In the genomic region with DNA sequence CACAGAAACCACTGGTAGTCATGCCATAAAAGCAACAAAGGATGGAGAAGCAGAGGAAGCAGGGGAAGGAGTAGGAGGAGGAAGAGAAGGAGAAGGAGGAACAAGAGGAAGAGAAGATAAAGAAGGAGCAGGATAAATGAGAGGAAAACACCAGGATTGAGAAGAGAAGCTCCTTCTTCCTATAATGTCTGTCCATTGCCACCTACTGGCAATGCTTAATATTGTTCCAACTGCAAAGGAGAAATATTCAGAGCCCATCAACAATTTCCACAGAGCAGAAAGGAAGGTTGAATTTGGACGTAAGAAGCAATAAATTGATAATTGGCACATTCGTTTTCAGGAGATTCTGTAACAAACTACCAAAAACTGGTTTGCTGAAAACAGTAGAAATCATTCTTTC, we compare ENCODE assay signal across 8 cellular contexts.
DNase-seq lines count a peak whose midpoint lies in the region; ATAC-seq and TF ChIP-seq lines count a peak whose summit lies in the region.

No MANE protein-coding gene starts in this region.

- H3K4me1 ChIP-seq in ACC112 (ENCODE audit: control insufficient read depth, insufficient read depth, low read length, unreplicated experiment) (peaks cover 3% of the 10 kb centered on the region), esophagus muscularis mucosa (no peaks in the 10 kb centered on the region), sigmoid colon (no peaks in the 10 kb centered on the region)

- DNase-seq in NCI-H748 (lab: John Stamatoyannopoulos, UW; ENCODE audit: unreplicated experiment): peak; percentile 71
- no peak for DNase-seq in esophagus muscularis mucosa (ENCODE audit: extremely low spot score)
- peak; percentile 27 for DNase-seq in stromal cell of bone marrow (ENCODE audit: low read depth)
- no peak for DNase-seq in NCI-H2227 treated with DMSO at 0.1 percent for 48 hours (lab: John Stamatoyannopoulos, UW)
- no peak for DNase-seq in sigmoid colon
- no peak for DNase-seq in putamen (ENCODE audit: low spot score)

- no peaks in the 10 kb centered on the region for H3K79me2 ChIP-seq in ACC112 (ENCODE audit: control insufficient read depth, insufficient read depth, low read length, unreplicated experiment)

- no peaks in the 10 kb centered on the region for H3K36me3 ChIP-seq in ACC112 (ENCODE audit: insufficient read depth, low read length)
- no peaks in the 10 kb centered on the region for H3K36me3 ChIP-seq in esophagus muscularis mucosa
- H3K36me3 ChIP-seq in sigmoid colon: no peaks in the 10 kb centered on the region

- peak; percentile 18 to 49 (median 42) for TF ChIP-seq CTCF in esophagus muscularis mucosa (IDR thresholded peaks at IDR 0.05)
- TF ChIP-seq CTCF in sigmoid colon (IDR thresholded peaks at IDR 0.05): peak in 1 of 4 experiments; percentile 32

- intact Hi-C loops in esophagus muscularis mucosa (cut with DNase I): no loop called here
- intact Hi-C loops in sigmoid colon (cut with DNase I): no loop called here

- peak overlapping the region; percentile 46 for H2AFZ ChIP-seq in ACC112 (ENCODE audit: low read length, unreplicated experiment)

- H3K9me3 ChIP-seq in esophagus muscularis mucosa: no peaks in the 10 kb centered on the region
- no peaks in the 10 kb centered on the region for H3K9me3 ChIP-seq in sigmoid colon

- H3K27ac ChIP-seq in ACC112 (ENCODE audit: low read depth, low read length): no peak overlapping the region
- H3K27ac ChIP-seq in esophagus muscularis mucosa (replicated peaks in 1 of 4): no peak overlapping the region
- no peak overlapping the region for H3K27ac ChIP-seq in sigmoid colon

- H3K4me3 ChIP-seq in ACC112 (ENCODE audit: low read depth, low read length) (no peak overlapping the region), esophagus muscularis mucosa (no peak overlapping the region), sigmoid colon (no peak overlapping the region)

- WGBS in esophagus muscularis mucosa: 32% methylated on average over 2 of the region's 2 CpGs
- WGBS in sigmoid colon, 2 donors: 20 to 45% methylated on average over 2 of the region's 2 CpGs

- TF ChIP-seq POLR2A in esophagus muscularis mucosa (IDR thresholded peaks at IDR 0.05; ENCODE audit: low read depth) (no peak), sigmoid colon (IDR thresholded peaks at IDR 0.05) (no peak)

- TF ChIP-seq EP300 in esophagus muscularis mucosa (IDR thresholded peaks at IDR 0.05) (no peak), sigmoid colon (IDR thresholded peaks at IDR 0.05) (no peak)

- peak; percentile 66 for ATAC-seq in GM18868 (IDR thresholded peaks at IDR 0.05; ENCODE audit: unreplicated experiment)

- H3K27me3 ChIP-seq in ACC112 (ENCODE audit: insufficient read depth, low read length): no peaks in the 10 kb centered on the region
- no peaks in the 10 kb centered on the region for H3K27me3 ChIP-seq in esophagus muscularis mucosa
- no peaks in the 10 kb centered on the region for H3K27me3 ChIP-seq in sigmoid colon

Comparison
In these comparisons a context has a peak if more than half of its experiments do, and no peak if none do; other contexts are left out.
1. DNase-seq: peak in NCI-H748 (single experiment) and stromal cell of bone marrow (single experiment); none in esophagus muscularis mucosa (single experiment), NCI-H2227 treated with DMSO at 0.1 percent for 48 hours (single experiment), sigmoid colon (single experiment) and putamen (single experiment).